In the genomic region with DNA sequence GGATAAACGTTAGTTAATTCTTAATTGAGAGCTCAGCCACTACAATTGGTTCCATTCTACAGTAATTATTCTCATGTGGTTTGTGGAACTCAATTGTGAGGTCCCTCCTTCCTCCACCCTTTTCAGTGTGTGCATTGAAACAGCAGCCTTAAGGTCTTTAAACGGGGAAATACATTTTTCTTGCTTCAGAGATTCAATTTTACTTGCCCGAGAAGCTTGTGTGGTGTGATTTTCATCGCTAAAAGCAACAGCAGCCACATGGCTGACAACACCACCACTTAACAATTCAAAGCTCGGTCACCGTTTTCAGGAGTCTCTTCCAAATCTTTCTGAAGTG, we compare ENCODE assay signal across 8 cellular contexts. TPM values are rescaled to one million over a fixed set of nuclear protein-coding genes. Genes with fewer than 3 reads are reported as not detected.
DNase-seq lines count a peak whose midpoint lies in the region; ATAC-seq and TF ChIP-seq lines count a peak whose summit lies in the region.

No MANE protein-coding gene starts in this region.

- peaks cover 24% of the 10 kb centered on the region for H3K4me1 Mint-ChIP-seq in activated naive CD4-positive, alpha-beta T cell treated with anti-CD3 and anti-CD28 coated beads for 36 hours (ENCODE audit: low read depth)
- peaks cover 17% of the 10 kb centered on the region for H3K4me1 Mint-ChIP-seq in activated CD8-positive, alpha-beta T cell treated with anti-CD3 and anti-CD28 coated beads for 36 hours (ENCODE audit: low read depth)
- peaks cover 20 to 27% of the 10 kb centered on the region in 2 donors for H3K4me1 Mint-ChIP-seq in immature natural killer cell

- CTCF ChIA-PET in activated naive CD4-positive, alpha-beta T cell treated with anti-CD3 and anti-CD28 coated beads for 36 hours (lab: Charles Lee): interaction anchor here (0.9 to 2.0 kb wide), 7 partner anchors 9 to 112 kb away, joined by 3 to 10 read pairs (median 3); no protein-coding TSS in a partner anchor
- CTCF ChIA-PET in activated CD8-positive, alpha-beta T cell treated with anti-CD3 and anti-CD28 coated beads for 36 hours (lab: Charles Lee): interaction anchor here (0.9 to 3.4 kb wide), 8 partner anchors 20 to 298 kb away, joined by 3 to 16 read pairs (median 3); no protein-coding TSS in a partner anchor

- peak overlapping the region; percentile 79 for H3K4me3 ChIP-seq in thoracic aorta

- H3K27ac ChIP-seq in thoracic aorta: peak overlapping the region; percentile 78 to 88

- H3K27me3 ChIP-seq in thoracic aorta (replicated peaks; ENCODE audit: insufficient read depth): no peaks in the 10 kb centered on the region

- ATAC-seq in HG03066 (IDR thresholded peaks at IDR 0.05; ENCODE audit: low read depth, unreplicated experiment) (peak; percentile 2), thoracic aorta (ENCODE audit: insufficient number of reproducible peaks, low FRiP score, low read depth) (no peak)
- peak; percentile 1 for ATAC-seq in activated CD8-positive, alpha-beta T cell treated with anti-CD3 and anti-CD28 coated beads for 36 hours

- POLR2A ChIA-PET in activated CD8-positive, alpha-beta T cell treated with anti-CD3 and anti-CD28 coated beads for 36 hours (lab: Charles Lee): interaction anchor here (0.7 to 1.5 kb wide), 5 partner anchors 10 to 144 kb away, joined by 3 to 6 read pairs (median 4); no protein-coding TSS in a partner anchor

- H3K27ac Mint-ChIP-seq in activated naive CD4-positive, alpha-beta T cell treated with anti-CD3 and anti-CD28 coated beads for 36 hours: peak overlapping the region; percentile 85
- H3K27ac Mint-ChIP-seq in activated CD8-positive, alpha-beta T cell treated with anti-CD3 and anti-CD28 coated beads for 36 hours: peak overlapping the region; percentile 89
- peak overlapping the region; percentile 84 to 94 (median 88) for H3K27ac Mint-ChIP-seq in immature natural killer cell

- DNase-seq in activated naive CD4-positive, alpha-beta T cell treated with anti-CD3 and anti-CD28 coated beads for 36 hours: peak; percentile 25
- no peak for DNase-seq in activated naive CD4-positive, alpha-beta T cell treated with anti-CD3 and anti-CD28 coated beads, Interleukin-2, amount 50 U/mL, for 16 hours
- no peak for DNase-seq in activated CD8-positive, alpha-beta T cell treated with anti-CD3 and anti-CD28 coated beads for 36 hours
- DNase-seq in immature natural killer cell: peak in 1 of 3 donors; percentile 7
- DNase-seq in thoracic aorta (ENCODE audit: low spot score): no peak
- DNase-seq in GOT3 (lab: John Stamatoyannopoulos, UW): no peak
- DNase-seq in activated CD4-positive, alpha-beta T cell treated with anti-CD3 and anti-CD28 coated beads for 4 hours: no peak

- H3K9me3 Mint-ChIP-seq in activated naive CD4-positive, alpha-beta T cell treated with anti-CD3 and anti-CD28 coated beads for 36 hours: no peaks in the 10 kb centered on the region
- no peaks in the 10 kb centered on the region for H3K9me3 Mint-ChIP-seq in activated CD8-positive, alpha-beta T cell treated with anti-CD3 and anti-CD28 coated beads for 36 hours
- H3K9me3 Mint-ChIP-seq in immature natural killer cell: peaks cover 0 to 1% (median 0%) of the 10 kb centered on the region in 6 donors

- intact Hi-C loops in activated naive CD4-positive, alpha-beta T cell treated with anti-CD3 and anti-CD28 coated beads for 36 hours (cut with micrococcal nuclease): loop anchor here (1.0 to 5.0 kb wide), 9 partner anchors 11 to 281 kb away; a partner anchor contains a TSS
- intact Hi-C loops in activated CD8-positive, alpha-beta T cell treated with anti-CD3 and anti-CD28 coated beads for 36 hours (cut with micrococcal nuclease): no loop called here

- peaks cover 10 to 37% of the 10 kb centered on the region in 2 donors for H3K4me1 ChIP-seq in thoracic aorta (ENCODE audit: control insufficient read depth in 1 of 2, low read depth in 2 of 2)

- H3K36me3 Mint-ChIP-seq in activated naive CD4-positive, alpha-beta T cell treated with anti-CD3 and anti-CD28 coated beads for 36 hours (ENCODE audit: low read depth): no peaks in the 10 kb centered on the region
- no peaks in the 10 kb centered on the region for H3K36me3 Mint-ChIP-seq in activated CD8-positive, alpha-beta T cell treated with anti-CD3 and anti-CD28 coated beads for 36 hours (ENCODE audit: low read depth)
- H3K36me3 Mint-ChIP-seq in immature natural killer cell: no peaks in the 10 kb centered on the region

- H3K9me3 ChIP-seq in thoracic aorta: no peaks in the 10 kb centered on the region

- no peaks in the 10 kb centered on the region for H3K36me3 ChIP-seq in thoracic aorta

- H3K4me3 Mint-ChIP-seq in activated naive CD4-positive, alpha-beta T cell treated with anti-CD3 and anti-CD28 coated beads for 36 hours: peak overlapping the region; percentile 94
- peak overlapping the region; percentile 92 for H3K4me3 Mint-ChIP-seq in activated CD8-positive, alpha-beta T cell treated with anti-CD3 and anti-CD28 coated beads for 36 hours
- peak overlapping the region; percentile 93 to 98 (median 97) for H3K4me3 Mint-ChIP-seq in immature natural killer cell

- no peak for TF ChIP-seq CTCF in activated CD8-positive, alpha-beta T cell treated with anti-CD3 and anti-CD28 coated beads for 36 hours (IDR thresholded peaks at IDR 0.05)
- no peak for TF ChIP-seq CTCF in thoracic aorta (IDR thresholded peaks at IDR 0.05)

- peaks cover 1% of the 10 kb centered on the region for H3K27me3 Mint-ChIP-seq in activated naive CD4-positive, alpha-beta T cell treated with anti-CD3 and anti-CD28 coated beads for 36 hours (ENCODE audit: low read depth)
- peaks cover 18% of the 10 kb centered on the region for H3K27me3 Mint-ChIP-seq in activated CD8-positive, alpha-beta T cell treated with anti-CD3 and anti-CD28 coated beads for 36 hours
- H3K27me3 Mint-ChIP-seq in immature natural killer cell (ENCODE audit: low read depth in 3 of 3): peaks cover 6 to 14% (median 14%) of the 10 kb centered on the region in 3 donors

RNA-seq across cellular contexts. Expression of a gene that starts 0.7 kb away (rescaled TPM):
- 10 to 100 TPM; 43.4 to 43.6 TPM for total RNA-seq in activated naive CD4-positive, alpha-beta T cell treated with anti-CD3 and anti-CD28 coated beads for 36 hours
- total RNA-seq in activated CD8-positive, alpha-beta T cell treated with anti-CD3 and anti-CD28 coated beads for 36 hours: 1 to 10 TPM; 6.6 to 8.8 TPM
- under 1 TPM in 2 of 3 donors, not detected in 1; 0.39 to 0.62 TPM for polyA plus RNA-seq in immature natural killer cell
- 100 to 1,000 TPM; 103 to 232 TPM for total RNA-seq in thoracic aorta

Comparison
In these comparisons a context has a peak if more than half of its experiments do, and no peak if none do; other contexts are left out.
1. RNA of a gene that starts 0.7 kb away (total RNA-seq): 103 to 232 TPM in thoracic aorta and 43.4 to 43.6 TPM in activated naive CD4-positive, alpha-beta T cell treated with anti-CD3 and anti-CD28 coated beads for 36 hours; 6.6 to 8.8 TPM in activated CD8-positive, alpha-beta T cell treated with anti-CD3 and anti-CD28 coated beads for 36 hours; every median in the first group is over 4 times any median in the second.
2. Peak in every context shown above with its lines, with median percentiles within 50 percentile points of each other: H3K27ac Mint-ChIP-seq and H3K4me3 Mint-ChIP-seq.